Comparison of ENCODE assay signal across 9 cellular contexts in genomic region chr6:130843575-130844320, GRCh38. TPM values are rescaled to one million over a fixed set of nuclear protein-coding genes. Genes with fewer than 3 reads are reported as not detected.
DNase-seq lines count a peak whose midpoint lies in the region; ATAC-seq and TF ChIP-seq lines count a peak whose summit lies in the region.
"Had no signal": no experiment of that assay in that cellular context is flagged by ENCODE, and none has a peak within 500 bp of the region (broad histone marks: within the 10 kb centered on the region; RNA-seq: fewer than 3 reads in every experiment).

No MANE protein-coding gene starts in this region.

- no peak overlapping the region for H3K4me3 Mint-ChIP-seq in progenitor cell of endocrine pancreas (ENCODE audit: low read depth)

- H3K36me3 ChIP-seq in DND-41 (ENCODE audit: insufficient read depth, low read length) (peaks cover 16% of the 10 kb centered on the region; the same call in 1 of the 2 replicates), RWPE2 (ENCODE audit: low read depth) (no peaks in the 10 kb centered on the region; the same call in 1 of the 2 replicates)

- no peak overlapping the region for H3K4me2 ChIP-seq in DND-41 (ENCODE audit: insufficient read depth, low read length)

- H3K4me1 ChIP-seq in DND-41 (ENCODE audit: insufficient read depth, low read length) = no peaks in the 10 kb centered on the region
- no peaks in the 10 kb centered on the region for H3K4me1 ChIP-seq in RWPE2 (ENCODE audit: insufficient read depth, poor library complexity, severe bottlenecking)

- H3K4me1 Mint-ChIP-seq in progenitor cell of endocrine pancreas (ENCODE audit: low read depth) = peaks cover 11% of the 10 kb centered on the region

- H2AFZ ChIP-seq in DND-41 (ENCODE audit: low read depth, low read length) = no peak overlapping the region

- peaks cover 1% of the 10 kb centered on the region for H3K36me3 Mint-ChIP-seq in progenitor cell of endocrine pancreas (ENCODE audit: insufficient read depth)

- DNase-seq in DND-41 = no peak
- DNase-seq in RWPE2 (ENCODE audit: low spot score) = no peak
- DNase-seq in fibroblast of gingiva (ENCODE audit: low read depth) = peak; percentile 33
- DNase-seq in progenitor cell of endocrine pancreas (ENCODE audit: low spot score, unreplicated experiment) = no peak
- DNase-seq in stimulated activated CD4-positive, alpha-beta T cell treated with anti-CD3 and anti-CD28 coated beads, Interleukin-4, amount 100 ng/mL, for 4 hours = no peak
- no peak for DNase-seq in NCI-H1092 treated with DMSO at 0.1 percent for 48 hours (lab: John Stamatoyannopoulos, UW)

- ATAC-seq in DND-41 (ENCODE audit: insufficient read depth, low read depth) = peak; percentile 91
- ATAC-seq in GM19351 (IDR thresholded peaks at IDR 0.05; ENCODE audit: unreplicated experiment) = peak; percentile 91
- ATAC-seq in HG03442 (IDR thresholded peaks at IDR 0.05; ENCODE audit: unreplicated experiment) = peak; percentile 75
- ATAC-seq in RWPE2 (ENCODE audit: low read depth) = peak; percentile 61; the same call in 2 of the 3 replicates

- no peak overlapping the region for H3K9ac ChIP-seq in DND-41 (ENCODE audit: low read depth, low read length)

- no peaks in the 10 kb centered on the region for H3K27me3 Mint-ChIP-seq in progenitor cell of endocrine pancreas

- H3K9me3 Mint-ChIP-seq in progenitor cell of endocrine pancreas (ENCODE audit: low read depth) = no peaks in the 10 kb centered on the region

- no peak overlapping the region for H3K27ac Mint-ChIP-seq in progenitor cell of endocrine pancreas

- no peaks in the 10 kb centered on the region for H3K79me2 ChIP-seq in DND-41 (ENCODE audit: insufficient read depth, low read length)

- H3K4me3 ChIP-seq in DND-41 (ENCODE audit: low read depth in 1 of 2, low read length in 2 of 2) = no peak overlapping the region
- H3K4me3 ChIP-seq in RWPE2 (ENCODE audit: severe bottlenecking) = no peak overlapping the region

- TF ChIP-seq CTCF in DND-41 (IDR thresholded peaks at IDR 0.05; ENCODE audit: borderline replicate concordance, extremely low read depth, low read length, poor library complexity, severe bottlenecking) (peak; percentile 78), RWPE2 (IDR thresholded peaks at IDR 0.05; ENCODE audit: poor library complexity, severe bottlenecking) (peak; percentile 54), progenitor cell of endocrine pancreas (IDR thresholded peaks at IDR 0.05; ENCODE audit: unreplicated experiment) (peak; percentile 78)

- H3K9me3 ChIP-seq in DND-41 (ENCODE audit: insufficient read depth, low read length, severe bottlenecking) (no peaks in the 10 kb centered on the region), RWPE2 (ENCODE audit: severe bottlenecking) (no peaks in the 10 kb centered on the region)

- no peak overlapping the region for H3K27ac ChIP-seq in DND-41 (ENCODE audit: low read length)
- H3K27ac ChIP-seq in RWPE2 (ENCODE audit: poor library complexity, severe bottlenecking) = no peak overlapping the region

- no peaks in the 10 kb centered on the region for H4K20me1 ChIP-seq in DND-41 (ENCODE audit: insufficient read depth, low read length)

- no peaks in the 10 kb centered on the region for H3K27me3 ChIP-seq in DND-41 (ENCODE audit: insufficient read depth, low read length, poor library complexity)
- H3K27me3 ChIP-seq in RWPE2 (ENCODE audit: insufficient read depth, poor library complexity, severe bottlenecking) = no peaks in the 10 kb centered on the region

RNA-seq across cellular contexts. Expression of gene SMLR1, which starts 16.5 kb away (rescaled TPM):
- total RNA-seq in progenitor cell of endocrine pancreas = 0.79 and 0.91 TPM in 2 replicates
- total RNA-seq: temporal lobe had no signal
